In genomic region chr3:9192238-9192637, GRCh38 we compare ENCODE assay signal across 19 cellular contexts.
"Had no signal": no experiment of that assay in that cellular context is flagged by ENCODE, and none has a peak within 500 bp of the region (broad histone marks: within the 10 kb centered on the region; RNA-seq: fewer than 3 reads in every experiment).

No MANE protein-coding gene starts in this region.

- H3K9me3 Mint-ChIP-seq: activated naive CD4-positive, alpha-beta T cell treated with anti-CD3 and anti-CD28 coated beads, Interleukin-2, amount 50 U/mL, for 24 hours; dendritic cell treated with granulocyte-macrophage colony-stimulating factor and Interleukin-4, amounts not matched to agents 40 ng/mL and 50 ng/mL, for 4 days; effector memory CD8-positive, alpha-beta T cell; immature natural killer cell; natural killer cell; T-helper 2 cell treated with Interferon-gamma antibody and Interleukin-4, amounts not matched to agents 5 μg/mL and 100 μg/mL, for 36 hours had no signal

- H3K36me3 Mint-ChIP-seq: activated naive CD4-positive, alpha-beta T cell treated with anti-CD3 and anti-CD28 coated beads, Interleukin-2, amount 50 U/mL, for 24 hours; immature natural killer cell; natural killer cell had no signal

- H3K4me3 ChIP-seq: tibial artery, vagina had no signal

- H3K4me1 ChIP-seq: tibial artery, vagina had no signal

- H3K27ac Mint-ChIP-seq: activated naive CD4-positive, alpha-beta T cell treated with anti-CD3 and anti-CD28 coated beads, Interleukin-2, amount 50 U/mL, for 24 hours; dendritic cell treated with granulocyte-macrophage colony-stimulating factor and Interleukin-4, amounts not matched to agents 40 ng/mL and 50 ng/mL, for 4 days; effector memory CD8-positive, alpha-beta T cell; immature natural killer cell; natural killer cell; T-helper 2 cell treated with Interferon-gamma antibody and Interleukin-4, amounts not matched to agents 5 μg/mL and 100 μg/mL, for 36 hours had no signal

- H3K27me3 ChIP-seq: tibial artery, vagina had no signal

- ATAC-seq: effector memory CD8-positive, alpha-beta T cell; natural killer cell had no signal

- H3K4me1 Mint-ChIP-seq: activated naive CD4-positive, alpha-beta T cell treated with anti-CD3 and anti-CD28 coated beads, Interleukin-2, amount 50 U/mL, for 24 hours; immature natural killer cell; natural killer cell had no signal

- H3K4me3 Mint-ChIP-seq: activated naive CD4-positive, alpha-beta T cell treated with anti-CD3 and anti-CD28 coated beads, Interleukin-2, amount 50 U/mL, for 24 hours; dendritic cell treated with granulocyte-macrophage colony-stimulating factor and Interleukin-4, amounts not matched to agents 40 ng/mL and 50 ng/mL, for 4 days; effector memory CD8-positive, alpha-beta T cell; immature natural killer cell; natural killer cell; T-helper 2 cell treated with Interferon-gamma antibody and Interleukin-4, amounts not matched to agents 5 μg/mL and 100 μg/mL, for 36 hours had no signal

- H3K27ac ChIP-seq: epithelial cell of prostate, tibial artery, vagina had no signal

- H3K36me3 ChIP-seq: tibial artery, vagina had no signal

- DNase-seq: activated CD4-positive, alpha-beta T cell treated with anti-CD3 and anti-CD28 coated beads, Interleukin-2, amount 50 U/mL, for 4 hours; activated CD4-positive, CD25-positive, alpha-beta regulatory T cell treated with anti-CD3 and anti-CD28 coated beads, Interleukin-2, amount 50 U/mL, for 72 hours; activated effector memory CD4-positive, alpha-beta T cell treated with Interleukin-2 at 50 U/mL for 16 hours; activated T-cell treated with anti-CD3 and anti-CD28 coated beads, Interleukin-2, amount 50 U/mL, for 1 hour; amniotic stem cell; cerebellar nuclear complex; effector memory CD8-positive, alpha-beta T cell; immature natural killer cell; left colon; natural killer cell; nucleus accumbens; stimulated activated CD4-positive, alpha-beta T cell treated with anti-CD3 and anti-CD28 coated beads, Interleukin-15, amount 100 ng/mL, for 24 hours; stimulated activated CD4-positive, alpha-beta T cell treated with anti-CD3 and anti-CD28 coated beads, Interleukin-4, amount 100 ng/mL, for 4 hours; tibial artery had no signal

- H3K9me3 ChIP-seq: tibial artery, vagina had no signal
